Comparison of ENCODE assay signal across 9 cellular contexts in the genomic region with DNA sequence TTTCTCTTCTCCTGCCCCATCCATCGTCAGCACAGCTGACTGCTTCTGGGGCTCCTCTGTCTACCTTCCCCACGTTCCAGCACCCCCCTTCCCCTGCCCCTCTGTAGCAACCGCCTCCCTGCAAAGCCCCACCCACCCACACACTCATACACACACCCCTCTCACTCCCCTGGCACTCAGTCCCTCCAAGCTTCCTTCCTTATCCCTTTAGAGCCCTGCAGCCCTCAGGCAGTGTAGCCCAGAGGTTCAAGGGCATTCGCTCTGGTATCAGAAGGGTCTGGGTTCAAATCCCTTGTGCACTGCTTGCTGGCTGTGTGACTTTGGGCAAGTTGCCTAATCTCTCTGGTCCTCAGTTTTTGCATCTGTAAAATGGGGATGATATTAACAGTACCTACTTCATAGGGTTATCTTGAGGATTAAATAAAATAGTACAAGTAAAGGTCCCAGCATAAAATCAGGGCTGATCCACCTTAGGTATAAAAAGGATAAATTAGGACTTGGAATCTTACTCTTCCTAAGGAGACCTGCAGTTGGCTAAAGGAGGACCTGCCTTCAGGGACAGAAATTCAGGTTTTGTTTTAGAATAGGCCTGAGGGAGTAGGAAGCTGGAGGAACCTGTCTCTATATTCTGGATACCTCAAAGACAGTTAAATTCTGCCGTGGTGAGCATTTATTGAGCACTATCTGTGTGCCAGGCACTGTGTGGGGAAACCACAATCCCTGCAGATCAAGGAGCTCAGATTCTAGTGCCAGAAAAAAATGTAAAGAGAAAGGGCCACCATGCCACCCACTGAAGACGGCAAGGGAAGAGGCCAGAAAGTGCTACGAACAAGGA.
A peak's percentile ranks its signal among the peaks of the same experiment; 100 is the strongest.
DNase-seq lines count a peak whose midpoint lies in the region; ATAC-seq and TF ChIP-seq lines count a peak whose summit lies in the region.
"Had no signal": no experiment of that assay in that cellular context is flagged by ENCODE, and none has a peak within 500 bp of the region (broad histone marks: within the 10 kb centered on the region; RNA-seq: fewer than 3 reads in every experiment).

No MANE protein-coding gene starts in this region.

- H3K36me3 ChIP-seq in lung (ENCODE audit: control insufficient read depth in 2 of 2, insufficient read depth in 2 of 2, low read length in 2 of 2): no peaks in the 10 kb centered on the region
- no peaks in the 10 kb centered on the region for H3K36me3 ChIP-seq in thoracic aorta
- H3K36me3 ChIP-seq in naive thymus-derived CD4-positive, alpha-beta T cell (ENCODE audit: control insufficient read depth in 2 of 3, insufficient read depth in 3 of 3, low read length in 3 of 3): no peaks in the 10 kb centered on the region

- no peak overlapping the region for H3K27ac Mint-ChIP-seq in dendritic cell treated with granulocyte-macrophage colony-stimulating factor and Interleukin-4, amounts not matched to agents 40 ng/mL and 50 ng/mL, for 4 days
- H3K27ac Mint-ChIP-seq in naive thymus-derived CD4-positive, alpha-beta T cell: no peak overlapping the region

- 24 to 33% methylated on average over 7 of the region's 7 CpGs for WGBS in lung, 2 donors

- H3K36me3 Mint-ChIP-seq in dendritic cell treated with granulocyte-macrophage colony-stimulating factor and Interleukin-4, amounts not matched to agents 40 ng/mL and 50 ng/mL, for 4 days (ENCODE audit: low read depth): no peaks in the 10 kb centered on the region
- no peaks in the 10 kb centered on the region for H3K36me3 Mint-ChIP-seq in naive thymus-derived CD4-positive, alpha-beta T cell

- H3K4me1 Mint-ChIP-seq in dendritic cell treated with granulocyte-macrophage colony-stimulating factor and Interleukin-4, amounts not matched to agents 40 ng/mL and 50 ng/mL, for 4 days (ENCODE audit: low read depth): peaks cover 38% of the 10 kb centered on the region
- peaks cover 7 to 30% (median 18%) of the 10 kb centered on the region in 7 donors for H3K4me1 Mint-ChIP-seq in naive thymus-derived CD4-positive, alpha-beta T cell

- peak overlapping the region; percentile 17 for H3K4me3 Mint-ChIP-seq in dendritic cell treated with granulocyte-macrophage colony-stimulating factor and Interleukin-4, amounts not matched to agents 40 ng/mL and 50 ng/mL, for 4 days
- H3K4me3 Mint-ChIP-seq in naive thymus-derived CD4-positive, alpha-beta T cell: no peak overlapping the region

- DNase-seq in Kasumi-1 (lab: John Stamatoyannopoulos, UW) (peak; percentile 38 to 64), lung (ENCODE audit: low spot score) (no peak), thoracic aorta (ENCODE audit: low spot score) (no peak), NCI-H1105 treated with DMSO at 0.1 percent for 48 hours (lab: John Stamatoyannopoulos, UW) (no peak)
- DNase-seq in naive thymus-derived CD4-positive, alpha-beta T cell: no peak
- DNase-seq: erythroblast had no signal

- POLR2A ChIA-PET in naive thymus-derived CD4-positive, alpha-beta T cell (lab: Charles Lee): no interaction called here

- H3K4me3 ChIP-seq in lung (no peak overlapping the region), thoracic aorta (peak overlapping the region; percentile 22)
- H3K4me3 ChIP-seq in naive thymus-derived CD4-positive, alpha-beta T cell (ENCODE audit: low read length): no peak overlapping the region

- H3K27me3 ChIP-seq in lung (ENCODE audit: control insufficient read depth, insufficient read depth) (no peaks in the 10 kb centered on the region), thoracic aorta (replicated peaks; ENCODE audit: insufficient read depth) (no peaks in the 10 kb centered on the region)
- H3K27me3 ChIP-seq in naive thymus-derived CD4-positive, alpha-beta T cell (ENCODE audit: control insufficient read depth in 2 of 2, insufficient read depth in 2 of 2, low read length in 2 of 2): no peaks in the 10 kb centered on the region

- intact Hi-C loops in dendritic cell treated with granulocyte-macrophage colony-stimulating factor and Interleukin-4, amounts not matched to agents 40 ng/mL and 50 ng/mL, for 4 days (cut with micrococcal nuclease): no loop called here
- intact Hi-C loops in naive thymus-derived CD4-positive, alpha-beta T cell (cut with micrococcal nuclease): no loop called here

- CTCF ChIA-PET in naive thymus-derived CD4-positive, alpha-beta T cell (lab: Charles Lee): no interaction called here

- ATAC-seq in lung (ENCODE audit: insufficient read depth, low FRiP score) (peak; percentile 44), thoracic aorta (ENCODE audit: insufficient number of reproducible peaks, low FRiP score, low read depth) (no peak), GM21381 (IDR thresholded peaks at IDR 0.05; ENCODE audit: unreplicated experiment) (no peak), HG02623 (IDR thresholded peaks at IDR 0.05; ENCODE audit: unreplicated experiment) (no peak)
- ATAC-seq in naive thymus-derived CD4-positive, alpha-beta T cell: no peak

- H3K9me3 Mint-ChIP-seq in dendritic cell treated with granulocyte-macrophage colony-stimulating factor and Interleukin-4, amounts not matched to agents 40 ng/mL and 50 ng/mL, for 4 days: no peaks in the 10 kb centered on the region
- no peaks in the 10 kb centered on the region for H3K9me3 Mint-ChIP-seq in naive thymus-derived CD4-positive, alpha-beta T cell

- peaks cover 49% of the 10 kb centered on the region for H3K27me3 Mint-ChIP-seq in dendritic cell treated with granulocyte-macrophage colony-stimulating factor and Interleukin-4, amounts not matched to agents 40 ng/mL and 50 ng/mL, for 4 days
- H3K27me3 Mint-ChIP-seq in naive thymus-derived CD4-positive, alpha-beta T cell: peaks cover 5 to 51% (median 14%) of the 10 kb centered on the region in 5 donors

- TF ChIP-seq CTCF in lung (IDR thresholded peaks at IDR 0.05; ENCODE audit: control extremely low read depth, extremely low read depth): no peak
- TF ChIP-seq CTCF in thoracic aorta (IDR thresholded peaks at IDR 0.05): no peak

- H3K27ac ChIP-seq in lung (ENCODE audit: low read depth in 1 of 2, low read length in 1 of 2) (peak overlapping the region in 1 of 2 donors; percentile 58), thoracic aorta (peak overlapping the region in 1 of 2 donors; percentile 9)
- H3K27ac ChIP-seq in naive thymus-derived CD4-positive, alpha-beta T cell (ENCODE audit: low read depth, low read length): no peak overlapping the region

- peaks cover 0 to 20% of the 10 kb centered on the region in 2 donors for H3K4me1 ChIP-seq in lung (ENCODE audit: control insufficient read depth in 2 of 2, insufficient read depth in 2 of 2, low read length in 2 of 2)
- peaks cover 20 to 37% of the 10 kb centered on the region in 2 donors for H3K4me1 ChIP-seq in thoracic aorta (ENCODE audit: control insufficient read depth in 1 of 2, low read depth in 2 of 2)
- H3K4me1 ChIP-seq in naive thymus-derived CD4-positive, alpha-beta T cell (ENCODE audit: control insufficient read depth in 2 of 2, insufficient read depth in 2 of 2, low read length in 2 of 2): no peaks in the 10 kb centered on the region

- H3K9me3 ChIP-seq in lung (ENCODE audit: control insufficient read depth in 2 of 2, insufficient read depth in 1 of 2, low read length in 1 of 2) (no peaks in the 10 kb centered on the region), thoracic aorta (no peaks in the 10 kb centered on the region)
- no peaks in the 10 kb centered on the region for H3K9me3 ChIP-seq in naive thymus-derived CD4-positive, alpha-beta T cell (ENCODE audit: control insufficient read depth in 2 of 3, low read length in 3 of 3)

Comparison
In these comparisons a context has a peak if more than half of its experiments do, and no peak if none do; other contexts are left out.
1. DNase-seq: peak in Kasumi-1 (2 of 2); none in lung (single experiment), thoracic aorta (single experiment), NCI-H1105 treated with DMSO at 0.1 percent for 48 hours (single experiment) and naive thymus-derived CD4-positive, alpha-beta T cell (0 of 9).